ENCODE assay signal across 20 cellular contexts in the genomic region with DNA sequence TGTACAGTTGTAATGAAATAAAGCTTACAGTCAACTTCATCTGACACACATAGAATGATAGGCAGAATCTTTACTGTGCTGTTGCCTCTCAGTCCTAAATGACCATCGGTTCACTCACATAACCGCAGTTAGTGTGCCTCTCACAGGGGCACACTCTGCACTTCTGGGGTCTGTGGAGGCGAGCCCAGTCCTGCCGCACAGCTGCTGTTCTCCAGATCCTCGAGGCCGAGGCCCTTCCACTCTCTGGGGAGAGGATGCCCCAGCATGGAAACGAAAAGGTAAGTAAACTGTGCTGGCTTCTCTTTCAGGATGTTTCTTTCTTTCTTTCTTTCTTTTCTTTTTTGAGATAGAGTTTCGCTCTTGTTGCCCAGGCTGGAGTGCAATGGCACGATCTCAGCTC.
"Had no signal": no experiment of that assay in that cellular context is flagged by ENCODE, and none has a peak within 500 bp of the region (broad histone marks: within the 10 kb centered on the region; RNA-seq: fewer than 3 reads in every experiment).

No MANE protein-coding gene starts in this region.

- H3K4me2 ChIP-seq: hepatocyte had no signal

- H3K36me3 ChIP-seq: vagina had no signal

- H3K27me3 ChIP-seq: hepatocyte, vagina had no signal

- H3K9ac ChIP-seq: parathyroid adenoma had no signal

- H3K9me3 ChIP-seq: vagina had no signal

- H3K4me1 ChIP-seq: parathyroid adenoma, vagina had no signal

- H3K27ac ChIP-seq: dorsolateral prefrontal cortex, hepatocyte, parathyroid adenoma, skin epidermis, vagina had no signal

- H3K27ac Mint-ChIP-seq: type B pancreatic cell had no signal

- H3K4me3 ChIP-seq: dorsolateral prefrontal cortex, hepatocyte, lung, skin epidermis, vagina had no signal

- ATAC-seq: left colon, left ventricle myocardium superior, sciatic nerve had no signal

- H3K9me3 Mint-ChIP-seq: type B pancreatic cell had no signal

- H3K4me3 Mint-ChIP-seq: naive B cell, nephron, type B pancreatic cell had no signal

- H3K36me3 Mint-ChIP-seq: type B pancreatic cell had no signal

- H3K79me2 ChIP-seq: hepatocyte, parathyroid adenoma had no signal

- H2AFZ ChIP-seq: hepatocyte, parathyroid adenoma had no signal

- DNase-seq: cortex of kidney; effector CD8-positive, alpha-beta T cell; foreskin melanocyte; head of caudate nucleus; left colon; left ventricle myocardium superior; mesenchymal stem cell; naive B cell; nucleus accumbens; stimulated activated CD4-positive, alpha-beta T cell treated with anti-CD3 and anti-CD28 coated beads, Interleukin-2, amount 100 ng/mL, for 24 hours; stimulated activated naive CD4-positive, alpha-beta T cell treated with Interleukin-2 at 50 U/mL for 16 hours had no signal
